ENCODE assay signal across 29 cellular contexts in genomic region chr22:25146906-25147754, GRCh38. TPM values are rescaled to one million over a fixed set of nuclear protein-coding genes. Genes with fewer than 3 reads are reported as not detected.
DNase-seq lines count a peak whose midpoint lies in the region; ATAC-seq and TF ChIP-seq lines count a peak whose summit lies in the region.
"Had no signal": no experiment of that assay in that cellular context is flagged by ENCODE, and none has a peak within 500 bp of the region (broad histone marks: within the 10 kb centered on the region; RNA-seq: fewer than 3 reads in every experiment).

No MANE protein-coding gene starts in this region.

- BruUV-seq in MCF 10A (replicated peaks; lab: Mats Ljungman, UMichigan) (no TSS peak), mammary epithelial cell (replicated peaks; lab: Mats Ljungman, UMichigan) (no TSS peak)

- H3K36me3 ChIP-seq in mammary epithelial cell (ENCODE audit: insufficient read depth, low read length), result no peaks in the 10 kb centered on the region
- no peaks in the 10 kb centered on the region for H3K36me3 ChIP-seq in ascending aorta
- H3K36me3 ChIP-seq in neuronal stem cell (replicated peaks in 1 of 2; ENCODE audit: control insufficient read depth in 2 of 2, insufficient read depth in 2 of 2, low read length in 2 of 2), result no peaks in the 10 kb centered on the region
- H3K36me3 ChIP-seq in vagina, result no peaks in the 10 kb centered on the region
- H3K36me3 ChIP-seq: adrenal gland, heart left ventricle had no signal

- CTCF ChIA-PET in MCF 10A (lab: Yijun Ruan, JAX) (interaction anchor here (0.9 to 1.6 kb wide), 3 partner anchors 34 to 37 kb away, joined by 3 to 4 read pairs (median 4); no protein-coding TSS in a partner anchor), mammary epithelial cell (lab: Charles Lee; ENCODE audit: low non-redundant PET) (no interaction called here)

- no peak overlapping the region for H2AK5ac ChIP-seq in neuronal stem cell (ENCODE audit: low read depth, low read length)

- H2AFZ ChIP-seq in mammary epithelial cell (ENCODE audit: low read depth, low read length) (no peak overlapping the region), neuronal stem cell (ENCODE audit: low read length) (no peak overlapping the region)

- no peak overlapping the region for H4K91ac ChIP-seq in neuronal stem cell (ENCODE audit: low read depth, low read length, poor library complexity)

- no peak overlapping the region for H3K4me3 ChIP-seq in mammary epithelial cell (replicated peaks in 1 of 3; ENCODE audit: insufficient read depth in 1 of 3, low read depth in 2 of 3, low read length in 3 of 3)
- no peak overlapping the region for H3K4me3 ChIP-seq in ascending aorta
- H3K4me3 ChIP-seq in neuronal stem cell (ENCODE audit: low read length in 2 of 2), result no peak overlapping the region
- no peak overlapping the region for H3K4me3 ChIP-seq in vagina
- H3K4me3 ChIP-seq: adrenal gland, heart left ventricle, lung had no signal

- dilution Hi-C loops in mammary epithelial cell (cut with HindIII; ENCODE audit: low sequenced_read_pairs), result no loop called here

- no peaks in the 10 kb centered on the region for H4K20me1 ChIP-seq in mammary epithelial cell (ENCODE audit: insufficient read depth, low read length)

- POLR2A ChIA-PET in MCF 10A (lab: Yijun Ruan, JAX), result interaction anchor here (1.9 kb wide), 1 partner anchor 13 kb away, joined by 13 read pairs; no protein-coding TSS in a partner anchor
- POLR2A ChIA-PET in naive thymus-derived CD8-positive, alpha-beta T cell (lab: Charles Lee), result no interaction called here

- no peak overlapping the region for H2BK120ac ChIP-seq in neuronal stem cell (ENCODE audit: low read depth, low read length)

- H3K4me1 ChIP-seq in mammary epithelial cell (ENCODE audit: insufficient read depth, low read length), result no peaks in the 10 kb centered on the region
- peaks cover 1 to 9% of the 10 kb centered on the region in 2 donors for H3K4me1 ChIP-seq in ascending aorta
- peaks cover 0 to 9% of the 10 kb centered on the region in 2 donors for H3K4me1 ChIP-seq in neuronal stem cell (ENCODE audit: control insufficient read depth in 2 of 2, insufficient read depth in 1 of 2, low read depth in 1 of 2, low read length in 2 of 2)
- peaks cover 32% of the 10 kb centered on the region for H3K4me1 ChIP-seq in vagina

- H3K14ac ChIP-seq in neuronal stem cell (ENCODE audit: low read length), result no peak overlapping the region

- peak overlapping the region; percentile 23 for H3K27ac Mint-ChIP-seq in MCF 10A (ENCODE audit: low read depth, unreplicated experiment)
- peak overlapping the region in 3 of 10 donors; percentile 31 to 44 (median 40) for H3K27ac Mint-ChIP-seq in naive thymus-derived CD8-positive, alpha-beta T cell
- H3K27ac Mint-ChIP-seq: nephron progenitor cell; stimulated activated effector memory CD8-positive, alpha-beta T cell treated with anti-CD3 and anti-CD28 coated beads, Interleukin-12 subunit alpha, Interleukin-12 subunit beta, amount 100 ng/mL, for 72 hours had no signal

- peaks cover 12% of the 10 kb centered on the region for H3K36me3 Mint-ChIP-seq in MCF 10A (ENCODE audit: insufficient read depth, unreplicated experiment)
- H3K36me3 Mint-ChIP-seq in naive thymus-derived CD8-positive, alpha-beta T cell, result no peaks in the 10 kb centered on the region
- H3K36me3 Mint-ChIP-seq: stimulated activated effector memory CD8-positive, alpha-beta T cell treated with anti-CD3 and anti-CD28 coated beads, Interleukin-12 subunit alpha, Interleukin-12 subunit beta, amount 100 ng/mL, for 72 hours had no signal

- H3K9me3 Mint-ChIP-seq in MCF 10A (ENCODE audit: unreplicated experiment), result no peaks in the 10 kb centered on the region
- H3K9me3 Mint-ChIP-seq in naive thymus-derived CD8-positive, alpha-beta T cell, result no peaks in the 10 kb centered on the region
- H3K9me3 Mint-ChIP-seq: activated T-cell treated with anti-CD3 and anti-CD28 coated beads, Interleukin-2, amount 50 U/mL, for 4 hours; nephron progenitor cell; stimulated activated effector memory CD8-positive, alpha-beta T cell treated with anti-CD3 and anti-CD28 coated beads, Interleukin-12 subunit alpha, Interleukin-12 subunit beta, amount 100 ng/mL, for 72 hours had no signal

- H3K9ac ChIP-seq in mammary epithelial cell (ENCODE audit: insufficient read depth, low read length), result no peak overlapping the region
- peak overlapping the region; percentile 31 for H3K9ac ChIP-seq in neuronal stem cell (ENCODE audit: low read depth, low read length, poor library complexity)

- intact Hi-C loops in MCF 10A (cut with micrococcal nuclease) (no loop called here), mammary epithelial cell (cut with micrococcal nuclease) (no loop called here), ascending aorta (cut with DNase I) (loop anchor here (5.0 kb wide), 1 partner anchor 35 kb away; no protein-coding TSS in a partner anchor), vagina (cut with DNase I) (no loop called here), Right ventricle myocardium superior (cut with DNase I) (no loop called here)

- H3K9me3 ChIP-seq in mammary epithelial cell (replicated peaks; ENCODE audit: insufficient read depth, low read length), result no peaks in the 10 kb centered on the region
- H3K9me3 ChIP-seq in ascending aorta, result no peaks in the 10 kb centered on the region
- peaks cover 0 to 2% of the 10 kb centered on the region in 2 donors for H3K9me3 ChIP-seq in neuronal stem cell (replicated peaks in 1 of 2; ENCODE audit: control insufficient read depth in 2 of 2, insufficient read depth in 1 of 2, low read depth in 1 of 2, low read length in 2 of 2)
- H3K9me3 ChIP-seq in vagina, result no peaks in the 10 kb centered on the region
- H3K9me3 ChIP-seq: adrenal gland, heart left ventricle had no signal

- H3K4me1 Mint-ChIP-seq in MCF 10A (ENCODE audit: insufficient read depth, unreplicated experiment), result peaks cover 21% of the 10 kb centered on the region
- H3K4me1 Mint-ChIP-seq in naive thymus-derived CD8-positive, alpha-beta T cell, result peaks cover 0 to 5% (median 4%) of the 10 kb centered on the region in 4 donors
- H3K4me1 Mint-ChIP-seq: stimulated activated effector memory CD8-positive, alpha-beta T cell treated with anti-CD3 and anti-CD28 coated beads, Interleukin-12 subunit alpha, Interleukin-12 subunit beta, amount 100 ng/mL, for 72 hours had no signal

- no peak overlapping the region for H3K4ac ChIP-seq in neuronal stem cell (ENCODE audit: low read length)

- no peak overlapping the region for H4K8ac ChIP-seq in neuronal stem cell (ENCODE audit: low read depth, low read length)

- no peak for DNase-seq in MCF 10A (ENCODE audit: unreplicated experiment)
- no peak for DNase-seq in mammary epithelial cell
- DNase-seq in ascending aorta (ENCODE audit: low spot score in 2 of 2), result no peak
- no peak for DNase-seq in neuronal stem cell (ENCODE audit: low spot score)
- DNase-seq in naive thymus-derived CD8-positive, alpha-beta T cell, result no peak
- DNase-seq in DMS79 treated with DMSO at 0.1 percent for 48 hours (lab: John Stamatoyannopoulos, UW), result no peak
- DNase-seq in vagina (ENCODE audit: extremely low spot score in 2 of 2), result no peak
- no peak for DNase-seq in Right ventricle myocardium superior
- DNase-seq: activated CD4-positive, alpha-beta T cell treated with anti-CD3 and anti-CD28 coated beads for 48 hours; activated naive CD4-positive, alpha-beta T cell; activated T-cell treated with anti-CD3 and anti-CD28 coated beads, Interleukin-2, amount 50 U/mL, for 4 hours; adrenal gland; effector CD8-positive, alpha-beta T cell; erythroblast; heart left ventricle; NCI-H1092; NCI-H1930; NCI-H446; NCI-H82; nephron progenitor cell; stimulated activated CD4-positive, alpha-beta T cell treated with anti-CD3 and anti-CD28 coated beads, Interleukin-4, amount 100 ng/mL, for 24 hours had no signal

- peaks cover 2% of the 10 kb centered on the region for H3K79me1 ChIP-seq in neuronal stem cell (ENCODE audit: low read depth, low read length)

- no peak overlapping the region for H2BK15ac ChIP-seq in neuronal stem cell (ENCODE audit: low read length)

- H3K18ac ChIP-seq in neuronal stem cell (ENCODE audit: low read length), result no peak overlapping the region

- ATAC-seq in naive thymus-derived CD8-positive, alpha-beta T cell, result no peak
- ATAC-seq in Right ventricle myocardium superior (ENCODE audit: poor library complexity), result no peak
- ATAC-seq: activated T-cell treated with anti-CD3 and anti-CD28 coated beads, Interleukin-2, amount 50 U/mL, for 4 hours had no signal

- TF ChIP-seq POLR2A in vagina (IDR thresholded peaks at IDR 0.05), result no peak

- H3K4me2 ChIP-seq in mammary epithelial cell (ENCODE audit: insufficient read depth, low read depth, low read length), result no peak overlapping the region
- H3K4me2 ChIP-seq in neuronal stem cell (ENCODE audit: insufficient read depth, low read length, poor library complexity, severe bottlenecking), result no peak overlapping the region

- no peak overlapping the region for H3K4me3 Mint-ChIP-seq in MCF 10A (ENCODE audit: unreplicated experiment)
- no peak overlapping the region for H3K4me3 Mint-ChIP-seq in naive thymus-derived CD8-positive, alpha-beta T cell
- H3K4me3 Mint-ChIP-seq: activated T-cell treated with anti-CD3 and anti-CD28 coated beads, Interleukin-2, amount 50 U/mL, for 4 hours; nephron progenitor cell; stimulated activated effector memory CD8-positive, alpha-beta T cell treated with anti-CD3 and anti-CD28 coated beads, Interleukin-12 subunit alpha, Interleukin-12 subunit beta, amount 100 ng/mL, for 72 hours had no signal

- TF ChIP-seq CTCF in MCF 10A (IDR thresholded peaks at IDR 0.05; ENCODE audit: unreplicated experiment) (no peak), mammary epithelial cell (conservative IDR thresholded peaks at IDR 0.05 in 1 of 2, IDR thresholded peaks at IDR 0.05 in 1 of 2; ENCODE audit: extremely low read depth in 1 of 2, insufficient read depth in 1 of 2, low read depth in 1 of 2, low read length in 2 of 2) (no peak), ascending aorta (IDR thresholded peaks at IDR 0.05) (no peak), vagina (IDR thresholded peaks at IDR 0.05) (no peak)

- no peak overlapping the region for H3K23ac ChIP-seq in neuronal stem cell (ENCODE audit: low read depth, low read length, poor library complexity)

- H3K27me3 Mint-ChIP-seq in MCF 10A (ENCODE audit: insufficient read depth, unreplicated experiment), result no peaks in the 10 kb centered on the region
- no peaks in the 10 kb centered on the region for H3K27me3 Mint-ChIP-seq in naive thymus-derived CD8-positive, alpha-beta T cell

- no peak overlapping the region for H2BK5ac ChIP-seq in neuronal stem cell (ENCODE audit: low read length)

- no peak overlapping the region for H2BK12ac ChIP-seq in neuronal stem cell (ENCODE audit: low read length)

- in situ Hi-C loops in mammary epithelial cell (cut with MboI; ENCODE audit: low sequenced_read_pairs in 2 of 2), result no loop called here

- H3K79me2 ChIP-seq in mammary epithelial cell (ENCODE audit: insufficient read depth, low read length), result peaks cover 8% of the 10 kb centered on the region

- H3K27me3 ChIP-seq in mammary epithelial cell (ENCODE audit: insufficient read depth, low read length) (no peaks in the 10 kb centered on the region), ascending aorta (no peaks in the 10 kb centered on the region), neuronal stem cell (ENCODE audit: control insufficient read depth in 3 of 3, insufficient read depth in 3 of 3, low read depth in 1 of 3, low read length in 3 of 3) (no peaks in the 10 kb centered on the region), vagina (no peaks in the 10 kb centered on the region)
- H3K27me3 ChIP-seq: adrenal gland, heart left ventricle had no signal

- 67% methylated on average over 4 of the region's 4 CpGs for WGBS in mammary epithelial cell (ENCODE audit: low coverage, missing lambda C conversion rate)
- WGBS in neuronal stem cell (ENCODE audit: extremely low coverage in 2 of 2, insufficient read length in 2 of 2, insufficient replicate concordance in 1 of 2), 2 donors, result no CpG with 5 or more reads among the region's 4 CpGs

- H3K27ac ChIP-seq in mammary epithelial cell (ENCODE audit: insufficient read depth, low read depth, low read length) (no peak overlapping the region), ascending aorta (peak overlapping the region; percentile 9 to 56), neuronal stem cell (replicated peaks; ENCODE audit: low read length) (no peak overlapping the region), vagina (no peak overlapping the region)

RNA-seq across cellular contexts. Expression of gene CRYBB3, which starts 52.5 kb away (rescaled TPM):
- total RNA-seq in MCF 10A (2022), result 0.61 and 0.76 TPM in 2 replicates
- total RNA-seq in mammary epithelial cell, result not detected
- 0.09 TPM for polyA plus RNA-seq in mammary epithelial cell
- polyA minus RNA-seq in mammary epithelial cell, result not detected
- total RNA-seq in ascending aorta, result not detected
- 0.04 TPM for polyA plus RNA-seq in neuronal stem cell (2013, experiment 1 of 2)
- polyA plus RNA-seq in neuronal stem cell (2013, experiment 2 of 2), result not detected
- not detected for total RNA-seq in naive thymus-derived CD8-positive, alpha-beta T cell
- not detected for polyA plus RNA-seq in naive thymus-derived CD8-positive, alpha-beta T cell
- total RNA-seq in vagina, result not detected
- not detected for total RNA-seq in Right ventricle myocardium superior
- total RNA-seq: A673, fibroblast of villous mesenchyme, H4, kidney epithelial cell, lung, OCI-LY7, sciatic nerve had no signal
- polyA plus RNA-seq: heart left ventricle had no signal

Comparison
In these comparisons a context has a peak if more than half of its experiments do, and no peak if none do; other contexts are left out.
1. H3K27ac ChIP-seq: peak in ascending aorta (2 of 2); none in mammary epithelial cell (single experiment), neuronal stem cell (single experiment) and vagina (single experiment).